Comparison of ENCODE assay signal across 8 cellular contexts in genomic region chr11:126419801-126420729, GRCh38.
DNase-seq lines count a peak whose midpoint lies in the region; ATAC-seq and TF ChIP-seq lines count a peak whose summit lies in the region.

No MANE protein-coding gene starts in this region.

- no peaks in the 10 kb centered on the region for H3K9me3 Mint-ChIP-seq in Calu3 (ENCODE audit: low read depth, unreplicated experiment)

- H3K27me3 Mint-ChIP-seq in Calu3 (ENCODE audit: unreplicated experiment), result no peaks in the 10 kb centered on the region

- H3K4me1 Mint-ChIP-seq in Calu3 (ENCODE audit: low read depth, unreplicated experiment), result peaks cover 8% of the 10 kb centered on the region

- peaks cover 8% of the 10 kb centered on the region for H3K36me3 Mint-ChIP-seq in Calu3 (ENCODE audit: insufficient read depth, unreplicated experiment)

- no peaks in the 10 kb centered on the region for H3K27me3 ChIP-seq in Karpas-422 (ENCODE audit: low read length)

- TF ChIP-seq CTCF in fibroblast of mammary gland (conservative IDR thresholded peaks at IDR 0.05; ENCODE audit: control insufficient read depth, insufficient read depth, low read depth, low read length) (no peak), Calu3 (IDR thresholded peaks at IDR 0.05; ENCODE audit: unreplicated experiment) (no peak)

- no peaks in the 10 kb centered on the region for H3K79me2 ChIP-seq in Karpas-422 (ENCODE audit: low read length)

- no peak overlapping the region for H3K4me3 Mint-ChIP-seq in Calu3 (ENCODE audit: low read depth, unreplicated experiment)

- H3K36me3 ChIP-seq in Karpas-422 (ENCODE audit: insufficient read depth, low read length), result no peaks in the 10 kb centered on the region

- H3K27ac Mint-ChIP-seq in Calu3 (ENCODE audit: unreplicated experiment), result no peak overlapping the region

- no TSS peak for BruUV-seq in Calu3 (replicated peaks; lab: Mats Ljungman, UMichigan)

- ATAC-seq in GM21528 (IDR thresholded peaks at IDR 0.05; ENCODE audit: low FRiP score, unreplicated experiment), result peak; percentile 76

- peak overlapping the region; percentile 79 for H3K27ac ChIP-seq in Karpas-422 (ENCODE audit: low read length)

- H3K9ac ChIP-seq in Karpas-422 (ENCODE audit: low read length), result peak overlapping the region; percentile 37

- intact Hi-C loops in Calu3 (cut with micrococcal nuclease; ENCODE audit: unreplicated experiment), result no loop called here

- no peaks in the 10 kb centered on the region for H3K9me3 ChIP-seq in Karpas-422 (ENCODE audit: low read length)

- peaks cover 41% of the 10 kb centered on the region for H3K4me1 ChIP-seq in Karpas-422 (ENCODE audit: low read length)

- H3K4me3 ChIP-seq in Karpas-422 (ENCODE audit: low read length) (0 out of 2 replicates have a peak overlapping the region, but pooled peaks have one; percentile 27), fibroblast of mammary gland (ENCODE audit: control insufficient read depth, low read depth, low read length) (no peak overlapping the region)

- H3K4me2 ChIP-seq in Karpas-422 (ENCODE audit: low read depth, low read length, poor library complexity, severe bottlenecking), result peak overlapping the region; percentile 68

- CTCF ChIA-PET in Calu3 (lab: Charles Lee), result no interaction called here

- H2AFZ ChIP-seq in Karpas-422 (ENCODE audit: low read length), result no peak overlapping the region

- no peaks in the 10 kb centered on the region for H3K9me2 ChIP-seq in Karpas-422 (replicated peaks; ENCODE audit: insufficient read depth, low read length)

- no peaks in the 10 kb centered on the region for H4K20me1 ChIP-seq in Karpas-422 (ENCODE audit: insufficient read depth, low read depth, low read length)

- DNase-seq in GF-D8 (lab: John Stamatoyannopoulos, UW) (peak; percentile 100), Karpas-422 (peak; percentile 74), fibroblast of mammary gland (ENCODE audit: low read depth) (peak; percentile 38), kidney glomerular epithelial cell (lab: John Stamatoyannopoulos, UW) (no peak), Calu3 (no peak), DMS153 treated with DMSO at 0.1 percent for 48 hours (lab: John Stamatoyannopoulos, UW; ENCODE audit: unreplicated experiment) (no peak), activated gamma-delta T cell (lab: John Stamatoyannopoulos, UW) (no peak)

Comparison
In these comparisons a context has a peak if more than half of its experiments do, and no peak if none do; other contexts are left out.
1. DNase-seq: peak in GF-D8 (single experiment), Karpas-422 (single experiment) and fibroblast of mammary gland (single experiment); none in kidney glomerular epithelial cell (single experiment), Calu3 (single experiment), DMS153 treated with DMSO at 0.1 percent for 48 hours (single experiment) and activated gamma-delta T cell (single experiment).